24 cellular contexts compared by ENCODE assay signal in the genomic region with DNA sequence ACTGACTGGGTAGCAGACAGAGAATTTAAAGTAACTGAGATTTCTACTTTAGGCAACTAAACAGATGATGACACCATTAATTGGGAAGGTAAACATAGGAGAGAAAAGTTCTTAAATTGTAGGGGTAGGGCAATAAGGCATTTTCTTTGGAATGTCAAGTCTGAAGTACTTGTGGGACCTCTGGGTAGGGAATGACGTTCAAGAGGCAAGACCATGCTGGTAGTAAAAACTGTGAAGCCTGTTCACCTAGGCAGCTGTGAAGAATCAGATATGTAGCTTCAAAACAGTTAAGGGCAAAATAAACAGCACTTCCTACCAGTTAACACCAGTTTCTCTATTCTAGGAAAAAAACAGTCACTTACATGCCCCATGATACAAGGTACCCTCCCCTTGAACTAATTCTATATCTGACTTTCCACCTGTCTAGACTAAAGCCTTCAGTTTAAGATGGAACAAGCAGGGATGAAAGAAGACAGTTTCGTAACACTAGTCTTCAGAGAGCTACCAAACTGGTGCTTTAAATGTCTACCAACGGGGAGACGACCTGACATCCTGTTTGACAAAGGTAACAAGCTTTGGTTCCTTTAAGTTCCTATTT.
"Had no signal": no experiment of that assay in that cellular context is flagged by ENCODE, and none has a peak within 500 bp of the region (broad histone marks: within the 10 kb centered on the region; RNA-seq: fewer than 3 reads in every experiment).

No MANE protein-coding gene starts in this region.

- H3K4me1 Mint-ChIP-seq: mesothelial cell of epicardium had no signal

- H3K9me3 Mint-ChIP-seq: activated T-cell treated with anti-CD3 and anti-CD28 coated beads, Interleukin-2, amount 50 U/mL, for 4 hours; brain; dendritic cell treated with granulocyte-macrophage colony-stimulating factor and Interleukin-4, amounts not matched to agents 40 ng/mL and 50 ng/mL, for 4 days; mesothelial cell of epicardium; natural killer cell had no signal

- ATAC-seq: activated T-cell treated with anti-CD3 and anti-CD28 coated beads, Interleukin-2, amount 50 U/mL, for 4 hours; heart left ventricle; left ventricle myocardium superior; natural killer cell had no signal

- H3K36me3 Mint-ChIP-seq: natural killer cell had no signal

- FAIRE-seq: endometrium, islet of Langerhans had no signal

- H3K27ac Mint-ChIP-seq: brain; dendritic cell treated with granulocyte-macrophage colony-stimulating factor and Interleukin-4, amounts not matched to agents 40 ng/mL and 50 ng/mL, for 4 days; mesothelial cell of epicardium; natural killer cell; progenitor cell of endocrine pancreas had no signal

- H3K4me3 Mint-ChIP-seq: activated T-cell treated with anti-CD3 and anti-CD28 coated beads, Interleukin-2, amount 50 U/mL, for 4 hours; brain; dendritic cell treated with granulocyte-macrophage colony-stimulating factor and Interleukin-4, amounts not matched to agents 40 ng/mL and 50 ng/mL, for 4 days; mesothelial cell of epicardium; natural killer cell had no signal

- DNase-seq: activated CD4-positive, alpha-beta T cell treated with anti-CD3 and anti-CD28 coated beads, Interleukin-2, amount 50 U/mL, for 1 hour; activated CD8-positive, alpha-beta memory T cell treated with anti-CD3 and anti-CD28 coated beads, Interleukin-2, amount 50 U/mL, for 48 hours; activated effector memory CD4-positive, alpha-beta T cell treated with Interleukin-2 at 50 U/mL for 16 hours; activated naive CD4-positive, alpha-beta T cell treated with anti-CD3 and anti-CD28 coated beads, Interleukin-2, amount 50 U/mL, for 16 hours; activated T-cell treated with anti-CD3 and anti-CD28 coated beads, Interleukin-2, amount 50 U/mL, for 4 hours; aorta; effector CD4-positive, alpha-beta T cell; heart left ventricle; left ventricle myocardium superior; mammary epithelial cell; natural killer cell; retina; sigmoid colon; stimulated activated CD4-positive, alpha-beta T cell treated with anti-CD3 and anti-CD28 coated beads, Interleukin-15, amount 100 ng/mL, for 24 hours; stimulated activated naive CD4-positive, alpha-beta T cell; T1000; testis; upper lobe of left lung had no signal

- H3K27me3 Mint-ChIP-seq: brain; dendritic cell treated with granulocyte-macrophage colony-stimulating factor and Interleukin-4, amounts not matched to agents 40 ng/mL and 50 ng/mL, for 4 days; progenitor cell of endocrine pancreas had no signal
